ENCODE assay signal across 23 cellular contexts in genomic region chr16:3706253-3707145, GRCh38. TPM values are rescaled to one million over a fixed set of nuclear protein-coding genes. Genes with fewer than 3 reads are reported as not detected.
A peak's percentile ranks its signal among the peaks of the same experiment; 100 is the strongest.
DNase-seq lines count a peak whose midpoint lies in the region; ATAC-seq, FAIRE-seq and TF ChIP-seq lines count a peak whose summit lies in the region.
"Had no signal": no experiment of that assay in that cellular context is flagged by ENCODE, and none has a peak within 500 bp of the region (broad histone marks: within the 10 kb centered on the region; RNA-seq: fewer than 3 reads in every experiment).

No MANE protein-coding gene starts in this region.

- ATAC-seq in K562, result peak; percentile 38; the same call in 1 of the 3 replicates

- 92% methylated on average over 8 of the region's 10 CpGs for WGBS in K562 (ENCODE audit: insufficient coverage, low coverage, missing lambda C conversion rate)
- 92 to 94% methylated on average over 10 of the region's 10 CpGs for WGBS in sigmoid colon, 2 donors

- CTCF ChIA-PET in K562 (lab: Yijun Ruan, JAX; ENCODE audit: low intra/inter-chr PET ratio), result no interaction called here

- no peak overlapping the region for H3K9ac ChIP-seq in K562 (ENCODE audit: insufficient read depth in 1 of 2, low read depth in 2 of 2, low read length in 2 of 2)
- no peak overlapping the region for H3K9ac ChIP-seq in kidney (ENCODE audit: low read length in 2 of 2)
- H3K9ac ChIP-seq: BLaER1 treated with 17β-estradiol and CSF1 and Interleukin-3, amounts not matched to agents 10 nM and 100 nM had no signal

- H3K9me3 ChIP-seq in K562 (replicated peaks; ENCODE audit: control insufficient read depth, insufficient read depth, low read depth, low read length) (no peaks in the 10 kb centered on the region), kidney (ENCODE audit: control insufficient read depth in 1 of 2, low read length in 2 of 2) (no peaks in the 10 kb centered on the region), sigmoid colon (no peaks in the 10 kb centered on the region)
- H3K9me3 ChIP-seq: BLaER1 treated with 17β-estradiol and CSF1 and Interleukin-3, amounts not matched to agents 10 nM and 100 nM; SJSA1 had no signal

- H3K79me2 ChIP-seq in K562 (ENCODE audit: control insufficient read depth, insufficient read depth, low read length), result peaks cover 84% of the 10 kb centered on the region

- TF ChIP-seq EP300 in K562 (IDR thresholded peaks at IDR 0.05; ENCODE audit: low read length) (no peak), sigmoid colon (IDR thresholded peaks at IDR 0.05) (no peak)

- POLR2A ChIA-PET in K562 (lab: Yijun Ruan, JAX), result interaction anchor here (0.5 to 0.6 kb wide), 2 partner anchors 10 to 140 kb away, joined by 3 read pairs; no protein-coding TSS in a partner anchor

- no peak for TF ChIP-seq POLR2A in GM12891 (IDR thresholded peaks at IDR 0.05; ENCODE audit: low read depth, low read length)
- no peak for TF ChIP-seq POLR2A in K562 (conservative IDR thresholded peaks at IDR 0.05)
- TF ChIP-seq POLR2A in sigmoid colon (IDR thresholded peaks at IDR 0.05), result no peak

- FAIRE-seq in GM12891 (lab: Jason Lieb, UNC) (peak; percentile 48), K562 (lab: Jason Lieb, UNC) (no peak), kidney (lab: Jason Lieb, UNC) (no peak)
- FAIRE-seq: A204.1, G401.6 had no signal

- intact Hi-C loops in K562 (cut with micrococcal nuclease), result no loop called here
- intact Hi-C loops in kidney (cut with DNase I), result no loop called here
- intact Hi-C loops in sigmoid colon (cut with DNase I), result no loop called here

- no peak overlapping the region for H3K4me3 ChIP-seq in K562
- H3K4me3 ChIP-seq in kidney (ENCODE audit: low read length in 2 of 2), result no peak overlapping the region
- H3K4me3 ChIP-seq in sigmoid colon, result no peak overlapping the region
- H3K4me3 ChIP-seq: BLaER1 treated with 17β-estradiol and CSF1 and Interleukin-3, amounts not matched to agents 10 nM and 100 nM; SJSA1 had no signal

- in situ Hi-C loops in K562 (cut with MboI), result no loop called here

- H3K4me1 ChIP-seq in K562 (replicated peaks in 1 of 2; ENCODE audit: control insufficient read depth in 2 of 2, insufficient read depth in 2 of 2, low read length in 2 of 2), result no peaks in the 10 kb centered on the region; a peak in 1 of 5 replicates
- H3K4me1 ChIP-seq in kidney (ENCODE audit: control insufficient read depth in 1 of 2, insufficient read depth in 1 of 2, low read depth in 1 of 2, low read length in 2 of 2), result no peaks in the 10 kb centered on the region
- no peaks in the 10 kb centered on the region for H3K4me1 ChIP-seq in sigmoid colon
- H3K4me1 ChIP-seq: SJSA1 had no signal

- BruUV-seq in K562 (replicated peaks; lab: Mats Ljungman, UMichigan), result no TSS peak

- H3K9me1 ChIP-seq in K562 (ENCODE audit: control insufficient read depth, insufficient read depth, low read length), result no peaks in the 10 kb centered on the region

- no peak for TF ChIP-seq RAD21 in K562 (CRISPR knock-in tag; conservative IDR thresholded peaks at IDR 0.05 in 1 of 2, IDR thresholded peaks at IDR 0.05 in 1 of 2)

- H4K20me1 ChIP-seq in K562 (replicated peaks; ENCODE audit: control insufficient read depth, insufficient read depth, low read length), result no peaks in the 10 kb centered on the region

- H3K4me2 ChIP-seq in K562 (ENCODE audit: insufficient read depth, low read length), result no peak overlapping the region
- H3K4me2 ChIP-seq: BLaER1 treated with 17β-estradiol and CSF1 and Interleukin-3, amounts not matched to agents 10 nM and 100 nM had no signal

- H3K36me3 ChIP-seq in K562 (ENCODE audit: control insufficient read depth, insufficient read depth, low read length) (peaks cover 67% of the 10 kb centered on the region; the same call in 2 of the 3 replicates), kidney (ENCODE audit: control insufficient read depth in 1 of 2, insufficient read depth in 2 of 2, low read length in 2 of 2) (no peaks in the 10 kb centered on the region), sigmoid colon (peaks cover 0 to 8% (median 0%) of the 10 kb centered on the region in 4 donors)
- H3K36me3 ChIP-seq: SJSA1 had no signal

- H2AFZ ChIP-seq in K562 (ENCODE audit: low read depth, low read length), result no peak overlapping the region

- H3K27ac ChIP-seq in K562 (ENCODE audit: extremely low read depth, low read depth, low read length) (no peak overlapping the region), kidney (ENCODE audit: low read depth in 2 of 2, low read length in 2 of 2) (no peak overlapping the region), sigmoid colon (no peak overlapping the region)
- H3K27ac ChIP-seq: BLaER1 treated with 17β-estradiol and CSF1 and Interleukin-3, amounts not matched to agents 10 nM and 100 nM; SJSA1 had no signal

- no peaks in the 10 kb centered on the region for H3K27me3 ChIP-seq in K562 (ENCODE audit: control insufficient read depth in 2 of 2, insufficient read depth in 2 of 2, low read length in 2 of 2)
- no peaks in the 10 kb centered on the region for H3K27me3 ChIP-seq in sigmoid colon
- H3K27me3 ChIP-seq: SJSA1 had no signal

- DNase-seq in GM12891 (ENCODE audit: insufficient read length, low spot score) (no peak), K562 (ENCODE audit: extremely low read depth in 1 of 4, low spot score in 3 of 4) (no peak), kidney (peak; percentile 10), renal cortical epithelial cell (ENCODE audit: low read depth) (peak; percentile 50), occipital lobe (lab: John Stamatoyannopoulos, UW) (no peak), HCEC 1CT (no peak), sigmoid colon (no peak)
- DNase-seq: AML-193; CD4-positive, alpha-beta memory T cell; COR-L47; DMS53; KBM-7; MV-4-11; NCI-H1105; NCI-H1436 treated with DMSO at 0.1 percent for 48 hours; NCI-H187 treated with DMSO at 0.1 percent for 48 hours; NCI-H2107; NCI-H524 treated with DMSO at 0.1 percent for 48 hours; NCI-H774 had no signal

- TF ChIP-seq CTCF in K562 (IDR thresholded peaks at IDR 0.05 in 2 of 3, conservative IDR thresholded peaks at IDR 0.05 in 1 of 3; ENCODE audit: insufficient read depth in 2 of 3, low read depth in 1 of 3, low read length in 3 of 3), result no peak
- TF ChIP-seq CTCF in kidney (IDR thresholded peaks at IDR 0.05; ENCODE audit: borderline replicate concordance, extremely low read depth, insufficient read depth), result no peak
- no peak for TF ChIP-seq CTCF in sigmoid colon (IDR thresholded peaks at IDR 0.05)

TF ChIP-seq in GM12891, 5 proteins besides CTCF, POLR2A, EP300 and RAD21 (continues in another document):
- no peak for TF ChIP-seq TAF1 (IDR thresholded peaks at IDR 0.05; ENCODE audit: low read depth, low read length)
- TF ChIP-seq PAX5 (IDR thresholded peaks at IDR 0.05; ENCODE audit: insufficient read depth, low read length, severe bottlenecking), result no peak

TF ChIP-seq in K562, 482 proteins besides CTCF, POLR2A, EP300 and RAD21 (continues in another document):
- TF ChIP-seq SMAD4 (CRISPR knock-in tag; conservative IDR thresholded peaks at IDR 0.05), result no peak

RNA-seq across cellular contexts. Expression of gene TRAP1, which starts 10.8 kb away (rescaled TPM):
- polyA plus RNA-seq in GM12891 (2012; ENCODE audit: low read depth, missing spikeins), result 153 TPM
- 286 and 689 TPM in 2 replicates for total RNA-seq in K562 (2011; cell fraction: chromatin; rRNA removed; ENCODE audit: low replicate concordance)
- 343 and 356 TPM in 2 replicates for total RNA-seq in K562 (2011; cell fraction: nucleolus; rRNA removed)
- 330 and 334 TPM in 2 replicates for total RNA-seq in K562 (2011; cell fraction: nucleoplasm; rRNA removed)
- total RNA-seq in K562 (2014; rRNA removed) (436 and 520 TPM in 2 replicates), K562 (2014; rRNA removed; fragmentation: Illumina TruSeq; extraction: Trizol) (124 and 126 TPM in 2 replicates), K562 (2015; rRNA removed; fragmentation: Illumina TruSeq; extraction: Trizol) (174 and 185 TPM in 2 replicates), K562 (2021) (405 and 408 TPM in 2 replicates), kidney (86.3 TPM), renal cortical epithelial cell (54.2 and 57.1 TPM in 2 replicates), occipital lobe (65.4 TPM), sigmoid colon (10 to 100 TPM; 38.8 to 53.5 (median 47.1) TPM)
- polyA plus RNA-seq in K562 (2011; rRNA removed) (317 and 437 TPM in 2 replicates), K562 (2014; fragmentation: Illumina TruSeq; extraction: Trizol) (352 and 398 TPM in 2 replicates), K562 (2014; fragmentation: Nextera tagmentation; extraction: Ambion mirVana) (10 to 100 TPM; 19.1 to 50.8 TPM), K562 (2014; rRNA removed) (292 and 301 TPM in 2 replicates), kidney (ENCODE audit: insufficient read depth, low read depth, low replicate concordance) (88.8 TPM), sigmoid colon (10 to 100 TPM; 17.4 to 64.9 (median 28.7) TPM)
- 306 and 538 TPM in 2 replicates for polyA plus RNA-seq in K562 (2011; cell fraction: cytosol; rRNA removed)
- 577 and 840 TPM in 2 replicates for polyA plus RNA-seq in K562 (2011; cell fraction: nucleus; rRNA removed)
- polyA plus RNA-seq in K562 (2012), result 242 and 372 TPM in 2 replicates
- 328 and 373 TPM in 2 replicates for polyA minus RNA-seq in K562 (2011; rRNA and poly(A)+ RNA removed)
- polyA minus RNA-seq in K562 (2011; cell fraction: cytosol; rRNA and poly(A)+ RNA removed), result 209 and 257 TPM in 2 replicates
- 127 and 130 TPM in 2 replicates for polyA minus RNA-seq in K562 (2011; cell fraction: nucleus; rRNA and poly(A)+ RNA removed)

RNA-seq across cellular contexts. Expression of gene DNASE1, which starts 52.0 kb away (rescaled TPM):
- polyA plus RNA-seq in GM12891 (2012; ENCODE audit: low read depth, missing spikeins), result 7.0 TPM
- 38.8 and 64.6 TPM in 2 replicates for total RNA-seq in K562 (2011; cell fraction: chromatin; rRNA removed; ENCODE audit: low replicate concordance)
- total RNA-seq in K562 (2011; cell fraction: nucleolus; rRNA removed), result 36.6 and 45.7 TPM in 2 replicates
- total RNA-seq in K562 (2011; cell fraction: nucleoplasm; rRNA removed), result 34.1 and 38.1 TPM in 2 replicates
- total RNA-seq in K562 (2014; rRNA removed) (5.9 and 7.2 TPM in 2 replicates), K562 (2014; rRNA removed; fragmentation: Illumina TruSeq; extraction: Trizol) (3.3 and 3.8 TPM in 2 replicates), K562 (2015; rRNA removed; fragmentation: Illumina TruSeq; extraction: Trizol) (5.6 and 5.9 TPM in 2 replicates), K562 (2021) (5.5 and 7.0 TPM in 2 replicates), kidney (16.1 TPM), renal cortical epithelial cell (9.4 and 52.6 TPM in 2 replicates), occipital lobe (35.9 TPM), sigmoid colon (10 to 100 TPM in 3 of 4 donors, 1 to 10 TPM in 1; 8.9 to 22.4 (median 11.9) TPM)
- polyA plus RNA-seq in K562 (2011; rRNA removed) (10.1 and 10.3 TPM in 2 replicates), K562 (2014; fragmentation: Illumina TruSeq; extraction: Trizol) (6.8 and 7.6 TPM in 2 replicates), K562 (2014; fragmentation: Nextera tagmentation; extraction: Ambion mirVana) (under 1 TPM; 0.53 to 0.84 TPM), K562 (2014; rRNA removed) (7.2 and 9.4 TPM in 2 replicates), kidney (ENCODE audit: insufficient read depth, low read depth, low replicate concordance) (116 TPM), sigmoid colon (10 to 100 TPM in 1 of 3 donors, 1 to 10 TPM in 2; 1.2 to 15.9 (median 4.4) TPM)
- polyA plus RNA-seq in K562 (2011; cell fraction: cytosol; rRNA removed), result 12.0 and 18.4 TPM in 2 replicates
- polyA plus RNA-seq in K562 (2011; cell fraction: nucleus; rRNA removed), result 18.7 and 38.3 TPM in 2 replicates
- polyA plus RNA-seq in K562 (2012), result 11.9 and 26.5 TPM in 2 replicates
- 13.1 and 18.6 TPM in 2 replicates for polyA minus RNA-seq in K562 (2011; rRNA and poly(A)+ RNA removed)
- polyA minus RNA-seq in K562 (2011; cell fraction: cytosol; rRNA and poly(A)+ RNA removed), result 7.3 and 9.2 TPM in 2 replicates
- 12.4 and 12.6 TPM in 2 replicates for polyA minus RNA-seq in K562 (2011; cell fraction: nucleus; rRNA and poly(A)+ RNA removed)

Comparison
In these comparisons a context has a peak if more than half of its experiments do, and no peak if none do; other contexts are left out.
1. DNase-seq: peak in kidney (single experiment) and renal cortical epithelial cell (single experiment); none in GM12891 (single experiment), K562 (0 of 4), occipital lobe (single experiment), HCEC 1CT (single experiment) and sigmoid colon (single experiment).